Comparison of ENCODE assay signal across 5 cellular contexts in genomic region chrX:47614618-47615017, GRCh38. TPM values are rescaled to one million over a fixed set of nuclear protein-coding genes. Genes with fewer than 3 reads are reported as not detected.
"Had no signal": no experiment of that assay in that cellular context is flagged by ENCODE, and none has a peak within 500 bp of the region (broad histone marks: within the 10 kb centered on the region; RNA-seq: fewer than 3 reads in every experiment).

No MANE protein-coding gene starts in this region.

- H3K27ac Mint-ChIP-seq: GM23338, H9 had no signal

- H3K9me3 Mint-ChIP-seq: GM23338 had no signal

- H3K4me3 Mint-ChIP-seq: GM23338, H9 had no signal

- H3K4me3 ChIP-seq: GM23338 had no signal

- DNase-seq: H9, HCEC 1CT, IMR-90 had no signal

- ATAC-seq: GM23338 had no signal

RNA-seq across cellular contexts. Expression of gene SYN1, which starts 5.0 kb away (rescaled TPM):
- total RNA-seq: HT-29 had no signal
